ENCODE assay signal across 2 cellular contexts in genomic region chr10:45238896-45239295, GRCh38.
TF ChIP-seq lines count a peak whose summit lies in the region.

No MANE protein-coding gene starts in this region.

TF ChIP-seq in K562, 482 proteins besides CTCF, POLR2A, EP300 and RAD21:
- TF ChIP-seq FOXK2 (conservative IDR thresholded peaks at IDR 0.05 in 1 of 2, IDR thresholded peaks at IDR 0.05 in 1 of 2; ENCODE audit: low read depth in 2 of 2) = no peak
- no peak for TF ChIP-seq ZNF785 (CRISPR knock-in tag; IDR thresholded peaks at IDR 0.05)
- no peak for TF ChIP-seq ZNF143 (CRISPR knock-in tag; IDR thresholded peaks at IDR 0.05)
- no peak for TF ChIP-seq PURB (CRISPR knock-in tag; IDR thresholded peaks at IDR 0.05; ENCODE audit: low read depth)
- no peak for TF ChIP-seq THAP12 (CRISPR knock-in tag; IDR thresholded peaks at IDR 0.05)
- no peak for TF ChIP-seq HDAC6 (IDR thresholded peaks at IDR 0.05; ENCODE audit: low read depth, low read length)
- no peak for TF ChIP-seq ZNF639 (CRISPR knock-in tag; conservative IDR thresholded peaks at IDR 0.05 in 1 of 2, IDR thresholded peaks at IDR 0.05 in 1 of 2)
- no peak for TF ChIP-seq SNAPC5 (CRISPR knock-in tag; IDR thresholded peaks at IDR 0.05)
- TF ChIP-seq RBM14 (IDR thresholded peaks at IDR 0.05; ENCODE audit: borderline replicate concordance, insufficient read depth, low read depth, low read length) = no peak
- TF ChIP-seq YBX1 (IDR thresholded peaks at IDR 0.05) = no peak
- no peak for TF ChIP-seq CHAMP1 (IDR thresholded peaks at IDR 0.05)
- no peak for TF ChIP-seq CBFA2T2 (conservative IDR thresholded peaks at IDR 0.05)
- no peak for TF ChIP-seq MBD2 (IDR thresholded peaks at IDR 0.05; ENCODE audit: borderline replicate concordance, low read depth)
- TF ChIP-seq CLOCK (CRISPR knock-in tag; IDR thresholded peaks at IDR 0.05; ENCODE audit: borderline replicate concordance) = no peak
- TF ChIP-seq SRSF3 (IDR thresholded peaks at IDR 0.05; ENCODE audit: insufficient read depth, low read length) = no peak
- no peak for TF ChIP-seq TCF7L2 (IDR thresholded peaks at IDR 0.05; ENCODE audit: low read depth, low read length)
- TF ChIP-seq ZNF324 (CRISPR knock-in tag; IDR thresholded peaks at IDR 0.05) = no peak
- TF ChIP-seq ZNF140 (CRISPR knock-in tag; IDR thresholded peaks at IDR 0.05) = no peak

TF ChIP-seq in GM23338, 12 proteins besides CTCF, POLR2A, EP300 and RAD21:
- no peak for TF ChIP-seq ETS1 (IDR thresholded peaks at IDR 0.05)
- no peak for TF ChIP-seq EZH2phosphoT487 (IDR thresholded peaks at IDR 0.05; ENCODE audit: unreplicated experiment)
- no peak for TF ChIP-seq POLR2AphosphoS5 (IDR thresholded peaks at IDR 0.05; ENCODE audit: low read depth)
- no peak for TF ChIP-seq JUNB (IDR thresholded peaks at IDR 0.05; ENCODE audit: unreplicated experiment)
- TF ChIP-seq ZNF114 (CRISPR knock-in tag; IDR thresholded peaks at IDR 0.05) = no peak
- TF ChIP-seq ZNF462 (CRISPR knock-in tag; IDR thresholded peaks at IDR 0.05) = no peak
- no peak for TF ChIP-seq CREB1 (CRISPR knock-in tag; IDR thresholded peaks at IDR 0.05; ENCODE audit: low read depth)
- TF ChIP-seq ZNF331 (CRISPR knock-in tag; IDR thresholded peaks at IDR 0.05; ENCODE audit: low read depth) = no peak
- TF ChIP-seq STAT1 (IDR thresholded peaks at IDR 0.05; ENCODE audit: unreplicated experiment) = no peak
- TF ChIP-seq NANOG (IDR thresholded peaks at IDR 0.05; ENCODE audit: borderline replicate concordance) = no peak
- TF ChIP-seq REST (IDR thresholded peaks at IDR 0.05; ENCODE audit: unreplicated experiment) = no peak
- no peak for TF ChIP-seq EZH2 (IDR thresholded peaks at IDR 0.05; ENCODE audit: low read depth, unreplicated experiment)
